Comparison of ENCODE assay signal across 7 cellular contexts in the genomic region with DNA sequence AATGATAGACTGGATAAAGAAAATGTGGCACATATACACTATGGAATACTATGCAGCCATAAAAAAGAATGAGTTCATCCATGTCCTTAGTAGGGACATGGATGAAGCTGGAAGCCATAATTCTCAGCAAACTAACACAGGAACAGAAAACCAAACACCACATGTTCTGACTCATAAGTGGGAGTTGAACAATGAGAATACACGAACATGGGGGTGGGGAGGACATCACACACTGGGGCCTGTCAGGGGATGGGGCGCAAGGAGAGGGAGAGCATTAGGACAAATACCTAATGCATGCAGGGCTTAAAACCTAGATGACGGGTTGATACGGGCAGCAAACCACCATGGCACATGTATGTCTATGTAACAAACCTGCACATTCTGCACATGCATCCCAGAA. TPM values are rescaled to one million over a fixed set of nuclear protein-coding genes. Genes with fewer than 3 reads are reported as not detected.
DNase-seq lines count a peak whose midpoint lies in the region; ATAC-seq lines count a peak whose summit lies in the region.
"Not testable (repeated sequence)": the region's sequence is repeated elsewhere in the genome, so short reads cannot be mapped to it uniquely, and the experiment has no call there.

No MANE protein-coding gene starts in this region.

- H3K4me3 Mint-ChIP-seq in activated CD4-positive, alpha-beta T cell treated with anti-CD3 and anti-CD28 coated beads for 36 hours; activated CD4-positive, alpha-beta memory T cell treated with anti-CD3 and anti-CD28 coated beads for 36 hours; activated T-helper 1 cell treated with anti-CD3 and anti-CD28 coated beads, Interleukin-12 subunit alpha, Interleukin-12 subunit beta, Interleukin-2, Interleukin-4 antibody, amounts not matched to agents 30 ng/mL and 10 ng/mL and 1 ng/mL, durations not matched to agents 14 hours and 24 hours and 36 hours; activated naive CD8-positive, alpha-beta T cell treated with anti-CD3 and anti-CD28 coated beads, Interleukin-2, amount 50 U/mL, for 24 hours: not testable (repeated sequence)
- peak overlapping the region; percentile 10 for H3K4me3 Mint-ChIP-seq in natural killer cell treated with Interleukin-12 subunit alpha and Interleukin-12 subunit beta and Interleukin-15 and Interleukin-18, amount 100 ng/mL, for 72 hours
- peak overlapping the region; percentile 30 for H3K4me3 Mint-ChIP-seq in stimulated activated effector memory CD8-positive, alpha-beta T cell treated with anti-CD3 and anti-CD28 coated beads, Interleukin-12 subunit alpha, Interleukin-12 subunit beta, amount 100 ng/mL, for 72 hours

- not testable (repeated sequence) for H3K27me3 Mint-ChIP-seq in activated CD4-positive, alpha-beta T cell treated with anti-CD3 and anti-CD28 coated beads for 36 hours; activated CD4-positive, alpha-beta memory T cell treated with anti-CD3 and anti-CD28 coated beads for 36 hours; activated T-helper 1 cell treated with anti-CD3 and anti-CD28 coated beads, Interleukin-12 subunit alpha, Interleukin-12 subunit beta, Interleukin-2, Interleukin-4 antibody, amounts not matched to agents 30 ng/mL and 10 ng/mL and 1 ng/mL, durations not matched to agents 14 hours and 24 hours and 36 hours (ENCODE audit: insufficient read depth); activated naive CD8-positive, alpha-beta T cell treated with anti-CD3 and anti-CD28 coated beads, Interleukin-2, amount 50 U/mL, for 24 hours; natural killer cell treated with Interleukin-12 subunit alpha and Interleukin-12 subunit beta and Interleukin-15 and Interleukin-18, amount 100 ng/mL, for 72 hours

- peak overlapping the region; percentile 74 for H3K27ac Mint-ChIP-seq in activated CD4-positive, alpha-beta T cell treated with anti-CD3 and anti-CD28 coated beads for 36 hours
- not testable (repeated sequence) for H3K27ac Mint-ChIP-seq in activated CD4-positive, alpha-beta memory T cell treated with anti-CD3 and anti-CD28 coated beads for 36 hours; natural killer cell treated with Interleukin-12 subunit alpha and Interleukin-12 subunit beta and Interleukin-15 and Interleukin-18, amount 100 ng/mL, for 72 hours
- H3K27ac Mint-ChIP-seq in activated T-helper 1 cell treated with anti-CD3 and anti-CD28 coated beads, Interleukin-12 subunit alpha, Interleukin-12 subunit beta, Interleukin-2, Interleukin-4 antibody, amounts not matched to agents 30 ng/mL and 10 ng/mL and 1 ng/mL, durations not matched to agents 14 hours and 24 hours and 36 hours, result peak overlapping the region; percentile 41
- peak overlapping the region; percentile 57 for H3K27ac Mint-ChIP-seq in activated naive CD8-positive, alpha-beta T cell treated with anti-CD3 and anti-CD28 coated beads, Interleukin-2, amount 50 U/mL, for 24 hours
- H3K27ac Mint-ChIP-seq in stimulated activated effector memory CD8-positive, alpha-beta T cell treated with anti-CD3 and anti-CD28 coated beads, Interleukin-12 subunit alpha, Interleukin-12 subunit beta, amount 100 ng/mL, for 72 hours, result peak overlapping the region; percentile 22

- H3K4me1 Mint-ChIP-seq in activated CD4-positive, alpha-beta T cell treated with anti-CD3 and anti-CD28 coated beads for 36 hours, result peaks cover 30% of the 10 kb centered on the region
- peaks cover 20% of the 10 kb centered on the region for H3K4me1 Mint-ChIP-seq in activated CD4-positive, alpha-beta memory T cell treated with anti-CD3 and anti-CD28 coated beads for 36 hours (ENCODE audit: low read depth)
- peaks cover 34% of the 10 kb centered on the region for H3K4me1 Mint-ChIP-seq in activated T-helper 1 cell treated with anti-CD3 and anti-CD28 coated beads, Interleukin-12 subunit alpha, Interleukin-12 subunit beta, Interleukin-2, Interleukin-4 antibody, amounts not matched to agents 30 ng/mL and 10 ng/mL and 1 ng/mL, durations not matched to agents 14 hours and 24 hours and 36 hours (ENCODE audit: low read depth)
- H3K4me1 Mint-ChIP-seq in activated naive CD8-positive, alpha-beta T cell treated with anti-CD3 and anti-CD28 coated beads, Interleukin-2, amount 50 U/mL, for 24 hours, result peaks cover 37% of the 10 kb centered on the region
- peaks cover 23 to 54% of the 10 kb centered on the region in 2 donors for H3K4me1 Mint-ChIP-seq in natural killer cell treated with Interleukin-12 subunit alpha and Interleukin-12 subunit beta and Interleukin-15 and Interleukin-18, amount 100 ng/mL, for 72 hours (ENCODE audit: low read depth in 2 of 2)
- peaks cover 64% of the 10 kb centered on the region for H3K4me1 Mint-ChIP-seq in stimulated activated effector memory CD8-positive, alpha-beta T cell treated with anti-CD3 and anti-CD28 coated beads, Interleukin-12 subunit alpha, Interleukin-12 subunit beta, amount 100 ng/mL, for 72 hours

- not testable (repeated sequence) for H3K9me3 Mint-ChIP-seq in activated CD4-positive, alpha-beta T cell treated with anti-CD3 and anti-CD28 coated beads for 36 hours (ENCODE audit: low read depth); activated CD4-positive, alpha-beta memory T cell treated with anti-CD3 and anti-CD28 coated beads for 36 hours; activated T-helper 1 cell treated with anti-CD3 and anti-CD28 coated beads, Interleukin-12 subunit alpha, Interleukin-12 subunit beta, Interleukin-2, Interleukin-4 antibody, amounts not matched to agents 30 ng/mL and 10 ng/mL and 1 ng/mL, durations not matched to agents 14 hours and 24 hours and 36 hours; activated naive CD8-positive, alpha-beta T cell treated with anti-CD3 and anti-CD28 coated beads, Interleukin-2, amount 50 U/mL, for 24 hours; natural killer cell treated with Interleukin-12 subunit alpha and Interleukin-12 subunit beta and Interleukin-15 and Interleukin-18, amount 100 ng/mL, for 72 hours; stimulated activated effector memory CD8-positive, alpha-beta T cell treated with anti-CD3 and anti-CD28 coated beads, Interleukin-12 subunit alpha, Interleukin-12 subunit beta, amount 100 ng/mL, for 72 hours

- CTCF ChIA-PET in activated CD4-positive, alpha-beta T cell treated with anti-CD3 and anti-CD28 coated beads for 36 hours (lab: Charles Lee), result interaction anchor here (0.9 to 1.3 kb wide), 4 partner anchors 8 to 658 kb away, joined by 3 to 5 read pairs (median 4); no protein-coding TSS in a partner anchor
- CTCF ChIA-PET in activated CD4-positive, alpha-beta memory T cell treated with anti-CD3 and anti-CD28 coated beads for 36 hours (lab: Charles Lee), result interaction anchor here (0.5 to 1.4 kb wide), 2 partner anchors 53 to 62 kb away, joined by 3 to 8 read pairs; no protein-coding TSS in a partner anchor

- intact Hi-C loops in activated CD4-positive, alpha-beta T cell treated with anti-CD3 and anti-CD28 coated beads for 36 hours (cut with DNase I, micrococcal nuclease), result loop anchor here (2.0 kb wide), 1 partner anchor 42 kb away; the partner anchor contains the start of gene MREG (in 2 of the 2)
- intact Hi-C loops in activated CD4-positive, alpha-beta memory T cell treated with anti-CD3 and anti-CD28 coated beads for 36 hours (cut with micrococcal nuclease), result loop anchor here (1.0 kb wide), 2 partner anchors 11 to 45 kb away; no protein-coding TSS in a partner anchor
- intact Hi-C loops in activated T-helper 1 cell treated with anti-CD3 and anti-CD28 coated beads, Interleukin-12 subunit alpha, Interleukin-12 subunit beta, Interleukin-2, Interleukin-4 antibody, amounts not matched to agents 30 ng/mL and 10 ng/mL and 1 ng/mL, durations not matched to agents 14 hours and 24 hours and 36 hours (cut with micrococcal nuclease), result loop anchor here (2.0 kb wide), 1 partner anchor 42 kb away; the partner anchor contains the start of gene MREG

- peak; percentile 20 for DNase-seq in Ammon's horn (ENCODE audit: low spot score)
- DNase-seq in activated CD4-positive, alpha-beta T cell treated with anti-CD3 and anti-CD28 coated beads for 36 hours, result peak; percentile 49
- peak; percentile 27 for DNase-seq in activated CD4-positive, alpha-beta memory T cell treated with anti-CD3 and anti-CD28 coated beads for 36 hours
- DNase-seq in activated T-helper 1 cell treated with anti-CD3 and anti-CD28 coated beads, Interleukin-12 subunit alpha, Interleukin-12 subunit beta, Interleukin-2, Interleukin-4 antibody, amounts not matched to agents 30 ng/mL and 10 ng/mL and 1 ng/mL, durations not matched to agents 14 hours and 24 hours and 36 hours (ENCODE audit: low spot score); activated naive CD8-positive, alpha-beta T cell treated with anti-CD3 and anti-CD28 coated beads, Interleukin-2, amount 50 U/mL, for 24 hours; natural killer cell treated with Interleukin-12 subunit alpha and Interleukin-12 subunit beta and Interleukin-15 and Interleukin-18, amount 100 ng/mL, for 72 hours (ENCODE audit: low spot score); stimulated activated effector memory CD8-positive, alpha-beta T cell treated with anti-CD3 and anti-CD28 coated beads, Interleukin-12 subunit alpha, Interleukin-12 subunit beta, amount 100 ng/mL, for 72 hours (ENCODE audit: low spot score in 2 of 2): not testable (repeated sequence)

- POLR2A ChIA-PET in activated CD4-positive, alpha-beta T cell treated with anti-CD3 and anti-CD28 coated beads for 36 hours (lab: Charles Lee), result not testable (repeated sequence)
- POLR2A ChIA-PET in activated CD4-positive, alpha-beta memory T cell treated with anti-CD3 and anti-CD28 coated beads for 36 hours (lab: Charles Lee), result interaction anchor here (0.9 kb wide), 1 partner anchor 34 kb away, joined by 3 read pairs; no protein-coding TSS in a partner anchor

- ATAC-seq in activated CD4-positive, alpha-beta T cell treated with anti-CD3 and anti-CD28 coated beads for 36 hours, result peak; percentile 15
- ATAC-seq in activated naive CD8-positive, alpha-beta T cell treated with anti-CD3 and anti-CD28 coated beads, Interleukin-2, amount 50 U/mL, for 24 hours; natural killer cell treated with Interleukin-12 subunit alpha and Interleukin-12 subunit beta and Interleukin-15 and Interleukin-18, amount 100 ng/mL, for 72 hours: not testable (repeated sequence)
- ATAC-seq in stimulated activated effector memory CD8-positive, alpha-beta T cell treated with anti-CD3 and anti-CD28 coated beads, Interleukin-12 subunit alpha, Interleukin-12 subunit beta, amount 100 ng/mL, for 72 hours, result peak; percentile 50

- H3K36me3 Mint-ChIP-seq in activated CD4-positive, alpha-beta T cell treated with anti-CD3 and anti-CD28 coated beads for 36 hours (ENCODE audit: low read depth), result peaks cover 15% of the 10 kb centered on the region
- peaks cover 17% of the 10 kb centered on the region for H3K36me3 Mint-ChIP-seq in activated CD4-positive, alpha-beta memory T cell treated with anti-CD3 and anti-CD28 coated beads for 36 hours
- peaks cover 11% of the 10 kb centered on the region for H3K36me3 Mint-ChIP-seq in activated T-helper 1 cell treated with anti-CD3 and anti-CD28 coated beads, Interleukin-12 subunit alpha, Interleukin-12 subunit beta, Interleukin-2, Interleukin-4 antibody, amounts not matched to agents 30 ng/mL and 10 ng/mL and 1 ng/mL, durations not matched to agents 14 hours and 24 hours and 36 hours (ENCODE audit: low read depth)
- H3K36me3 Mint-ChIP-seq in activated naive CD8-positive, alpha-beta T cell treated with anti-CD3 and anti-CD28 coated beads, Interleukin-2, amount 50 U/mL, for 24 hours (ENCODE audit: low read depth), result peaks cover 14% of the 10 kb centered on the region
- H3K36me3 Mint-ChIP-seq in natural killer cell treated with Interleukin-12 subunit alpha and Interleukin-12 subunit beta and Interleukin-15 and Interleukin-18, amount 100 ng/mL, for 72 hours, result peaks cover 12% of the 10 kb centered on the region
- peaks cover 10% of the 10 kb centered on the region for H3K36me3 Mint-ChIP-seq in stimulated activated effector memory CD8-positive, alpha-beta T cell treated with anti-CD3 and anti-CD28 coated beads, Interleukin-12 subunit alpha, Interleukin-12 subunit beta, amount 100 ng/mL, for 72 hours

RNA-seq across cellular contexts. Expression of gene MREG, which starts 42.5 kb away (rescaled TPM):
- total RNA-seq in activated CD4-positive, alpha-beta T cell treated with anti-CD3 and anti-CD28 coated beads for 36 hours, result 1 to 10 TPM; 9.1 to 9.8 TPM
- 10 to 100 TPM; 10.2 to 10.4 TPM for total RNA-seq in activated CD4-positive, alpha-beta memory T cell treated with anti-CD3 and anti-CD28 coated beads for 36 hours
- total RNA-seq in activated T-helper 1 cell treated with anti-CD3 and anti-CD28 coated beads, Interleukin-12 subunit alpha, Interleukin-12 subunit beta, Interleukin-2, Interleukin-4 antibody, amounts not matched to agents 30 ng/mL and 10 ng/mL and 1 ng/mL, durations not matched to agents 14 hours and 24 hours and 36 hours, result 9.2 and 10.1 TPM in 2 replicates
- total RNA-seq in natural killer cell treated with Interleukin-12 subunit alpha and Interleukin-12 subunit beta and Interleukin-15 and Interleukin-18, amount 100 ng/mL, for 72 hours, result 10 to 100 TPM in 1 of 2 donors, 1 to 10 TPM in 1; 9.2 to 14.6 TPM
